10 cellular contexts compared by ENCODE assay signal in the genomic region with DNA sequence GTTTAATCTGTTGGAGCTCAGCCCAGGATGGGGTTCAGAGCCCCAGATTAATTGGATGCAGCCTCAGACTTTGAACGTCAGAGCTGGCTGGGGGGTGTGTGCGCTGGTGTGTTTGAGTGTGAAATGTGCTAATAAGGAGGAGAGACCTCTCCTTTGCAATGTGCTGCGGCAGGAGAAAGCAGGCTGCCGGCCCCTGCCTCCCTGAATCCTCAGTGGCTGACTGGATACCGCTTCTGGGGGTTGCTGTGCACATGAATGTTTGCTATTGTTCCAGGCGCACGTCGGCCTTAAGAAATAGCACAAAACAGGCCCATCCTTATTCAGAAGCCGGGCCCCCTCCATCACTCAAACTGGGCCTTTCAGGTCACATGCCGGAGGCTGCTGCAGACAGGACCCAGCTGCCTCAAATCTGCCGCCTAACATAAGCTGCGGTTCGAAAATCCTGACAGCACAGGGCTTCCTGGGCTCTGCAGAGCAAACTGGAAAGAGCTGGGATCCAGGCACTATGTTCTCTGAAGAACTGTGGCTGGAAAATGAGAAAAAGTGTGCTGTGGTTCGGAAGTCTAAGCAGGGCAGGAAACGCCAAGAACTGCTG.
A peak's percentile ranks its signal among the peaks of the same experiment; 100 is the strongest.
DNase-seq lines count a peak whose midpoint lies in the region; ATAC-seq and TF ChIP-seq lines count a peak whose summit lies in the region.
"Had no signal": no experiment of that assay in that cellular context is flagged by ENCODE, and none has a peak within 500 bp of the region (broad histone marks: within the 10 kb centered on the region; RNA-seq: fewer than 3 reads in every experiment).

No MANE protein-coding gene starts in this region.

- H3K4me3 ChIP-seq in mucosa of descending colon = no peak overlapping the region

- H3K27ac ChIP-seq in temporal lobe (ENCODE audit: low read depth, low read length) = peak overlapping the region; percentile 96

- POLR2A ChIA-PET in WTC11 (lab: Charles Lee) = no interaction called here

- H3K27ac Mint-ChIP-seq in WTC11 = no peak overlapping the region
- peak overlapping the region; percentile 49 for H3K27ac Mint-ChIP-seq in glutamatergic neuron (ENCODE audit: unreplicated experiment)
- H3K27ac Mint-ChIP-seq: CD4-positive, CD25-positive, alpha-beta regulatory T cell; dendritic cell treated with granulocyte-macrophage colony-stimulating factor and Interleukin-4, amounts not matched to agents 40 ng/mL and 50 ng/mL, for 4 days had no signal

- H3K27me3 Mint-ChIP-seq in WTC11 (ENCODE audit: low read depth) = no peaks in the 10 kb centered on the region
- H3K27me3 Mint-ChIP-seq in glutamatergic neuron (ENCODE audit: unreplicated experiment) = peaks cover 2% of the 10 kb centered on the region
- H3K27me3 Mint-ChIP-seq: CD4-positive, CD25-positive, alpha-beta regulatory T cell; dendritic cell treated with granulocyte-macrophage colony-stimulating factor and Interleukin-4, amounts not matched to agents 40 ng/mL and 50 ng/mL, for 4 days had no signal

- no peaks in the 10 kb centered on the region for H3K9me3 Mint-ChIP-seq in WTC11
- peaks cover 4% of the 10 kb centered on the region for H3K9me3 Mint-ChIP-seq in glutamatergic neuron (ENCODE audit: unreplicated experiment)
- H3K9me3 Mint-ChIP-seq: dendritic cell treated with granulocyte-macrophage colony-stimulating factor and Interleukin-4, amounts not matched to agents 40 ng/mL and 50 ng/mL, for 4 days had no signal

- peaks cover 11% of the 10 kb centered on the region for H3K4me1 ChIP-seq in mucosa of descending colon (ENCODE audit: low read depth)

- H3K4me1 Mint-ChIP-seq in WTC11 (peaks cover 13% of the 10 kb centered on the region), glutamatergic neuron (ENCODE audit: low read depth, unreplicated experiment) (peaks cover 46% of the 10 kb centered on the region)
- H3K4me1 Mint-ChIP-seq: CD4-positive, CD25-positive, alpha-beta regulatory T cell had no signal

- H3K36me3 Mint-ChIP-seq in WTC11 (no peaks in the 10 kb centered on the region), glutamatergic neuron (ENCODE audit: unreplicated experiment) (no peaks in the 10 kb centered on the region)
- H3K36me3 Mint-ChIP-seq: CD4-positive, CD25-positive, alpha-beta regulatory T cell had no signal

- CTCF ChIA-PET in WTC11 (lab: Charles Lee) = interaction anchor here (1.2 kb wide), 1 partner anchor 109 kb away, joined by 4 read pairs; no protein-coding TSS in a partner anchor

- ATAC-seq in WTC11 (peak; percentile 43), mucosa of descending colon (peak; percentile 50), HG03439 (IDR thresholded peaks at IDR 0.05; ENCODE audit: unreplicated experiment) (no peak)

- no peaks in the 10 kb centered on the region for H3K36me3 ChIP-seq in mucosa of descending colon (ENCODE audit: low read depth)

- H3K9me3 ChIP-seq in mucosa of descending colon = no peaks in the 10 kb centered on the region

- DNase-seq in WTC11 (ENCODE audit: low spot score) (no peak), glutamatergic neuron (peak; percentile 52), mucosa of descending colon (peak in 1 of 3 donors; percentile 45), LoVo (ENCODE audit: low spot score) (no peak), SKM-1 (lab: John Stamatoyannopoulos, UW; ENCODE audit: unreplicated experiment) (no peak)
- no peak for DNase-seq in central memory CD4-positive, alpha-beta T cell
- DNase-seq: CD4-positive, CD25-positive, alpha-beta regulatory T cell had no signal

- H3K4me3 Mint-ChIP-seq in WTC11 (no peak overlapping the region), glutamatergic neuron (ENCODE audit: unreplicated experiment) (peak overlapping the region; percentile 40)
- H3K4me3 Mint-ChIP-seq: CD4-positive, CD25-positive, alpha-beta regulatory T cell; dendritic cell treated with granulocyte-macrophage colony-stimulating factor and Interleukin-4, amounts not matched to agents 40 ng/mL and 50 ng/mL, for 4 days had no signal

- no peak for TF ChIP-seq CTCF in WTC11 (IDR thresholded peaks at IDR 0.05)
- no peak for TF ChIP-seq CTCF in glutamatergic neuron (IDR thresholded peaks at IDR 0.05; ENCODE audit: partially characterized antibody, unreplicated experiment)
- TF ChIP-seq CTCF in mucosa of descending colon (IDR thresholded peaks at IDR 0.05) = no peak

- intact Hi-C loops in mucosa of descending colon (cut with DNase I, micrococcal nuclease) = no loop called here

TF ChIP-seq in WTC11, 78 proteins besides CTCF, POLR2A, EP300 and RAD21:
- TF ChIP-seq ZNF138 (CRISPR knock-in tag; conservative IDR thresholded peaks at IDR 0.05) = no peak
- TF ChIP-seq, protein P1, sequence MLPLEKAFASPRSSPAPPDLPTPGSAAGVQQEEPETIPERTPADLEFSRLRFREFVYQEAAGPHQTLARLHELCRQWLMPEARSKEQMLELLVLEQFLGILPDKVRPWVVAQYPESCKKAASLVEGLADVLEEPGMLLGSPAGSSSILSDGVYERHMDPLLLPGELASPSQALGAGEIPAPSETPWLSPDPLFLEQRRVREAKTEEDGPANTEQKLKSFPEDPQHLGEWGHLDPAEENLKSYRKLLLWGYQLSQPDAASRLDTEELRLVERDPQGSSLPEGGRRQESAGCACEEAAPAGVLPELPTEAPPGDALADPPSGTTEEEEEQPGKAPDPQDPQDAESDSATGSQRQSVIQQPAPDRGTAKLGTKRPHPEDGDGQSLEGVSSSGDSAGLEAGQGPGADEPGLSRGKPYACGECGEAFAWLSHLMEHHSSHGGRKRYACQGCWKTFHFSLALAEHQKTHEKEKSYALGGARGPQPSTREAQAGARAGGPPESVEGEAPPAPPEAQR (CRISPR knock-in tag; IDR thresholded peaks at IDR 0.05) = no peak
- no peak for TF ChIP-seq NFATC4 (CRISPR knock-in tag; IDR thresholded peaks at IDR 0.05)
- TF ChIP-seq, protein P2, sequence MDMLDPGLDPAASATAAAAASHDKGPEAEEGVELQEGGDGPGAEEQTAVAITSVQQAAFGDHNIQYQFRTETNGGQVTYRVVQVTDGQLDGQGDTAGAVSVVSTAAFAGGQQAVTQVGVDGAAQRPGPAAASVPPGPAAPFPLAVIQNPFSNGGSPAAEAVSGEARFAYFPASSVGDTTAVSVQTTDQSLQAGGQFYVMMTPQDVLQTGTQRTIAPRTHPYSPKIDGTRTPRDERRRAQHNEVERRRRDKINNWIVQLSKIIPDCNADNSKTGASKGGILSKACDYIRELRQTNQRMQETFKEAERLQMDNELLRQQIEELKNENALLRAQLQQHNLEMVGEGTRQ (CRISPR knock-in tag; IDR thresholded peaks at IDR 0.05) = 0 out of 2 replicates have a peak, but pooled peaks have one; percentile 15
- no peak for TF ChIP-seq ZNF317 (CRISPR knock-in tag; IDR thresholded peaks at IDR 0.05; ENCODE audit: borderline replicate concordance, low read depth)
- no peak for TF ChIP-seq ZNF121 (CRISPR knock-in tag; IDR thresholded peaks at IDR 0.05)
- TF ChIP-seq, protein P3, sequence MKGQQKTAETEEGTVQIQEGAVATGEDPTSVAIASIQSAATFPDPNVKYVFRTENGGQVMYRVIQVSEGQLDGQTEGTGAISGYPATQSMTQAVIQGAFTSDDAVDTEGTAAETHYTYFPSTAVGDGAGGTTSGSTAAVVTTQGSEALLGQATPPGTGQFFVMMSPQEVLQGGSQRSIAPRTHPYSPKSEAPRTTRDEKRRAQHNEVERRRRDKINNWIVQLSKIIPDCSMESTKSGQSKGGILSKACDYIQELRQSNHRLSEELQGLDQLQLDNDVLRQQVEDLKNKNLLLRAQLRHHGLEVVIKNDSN (CRISPR knock-in tag; IDR thresholded peaks at IDR 0.05) = peak; percentile 35; the same call in 1 of the 2 replicates
- TF ChIP-seq CREM (CRISPR knock-in tag; IDR thresholded peaks at IDR 0.05) = no peak
- TF ChIP-seq JAZF1 (CRISPR knock-in tag; IDR thresholded peaks at IDR 0.05) = no peak
